12 cellular contexts compared by ENCODE assay signal in the genomic region with DNA sequence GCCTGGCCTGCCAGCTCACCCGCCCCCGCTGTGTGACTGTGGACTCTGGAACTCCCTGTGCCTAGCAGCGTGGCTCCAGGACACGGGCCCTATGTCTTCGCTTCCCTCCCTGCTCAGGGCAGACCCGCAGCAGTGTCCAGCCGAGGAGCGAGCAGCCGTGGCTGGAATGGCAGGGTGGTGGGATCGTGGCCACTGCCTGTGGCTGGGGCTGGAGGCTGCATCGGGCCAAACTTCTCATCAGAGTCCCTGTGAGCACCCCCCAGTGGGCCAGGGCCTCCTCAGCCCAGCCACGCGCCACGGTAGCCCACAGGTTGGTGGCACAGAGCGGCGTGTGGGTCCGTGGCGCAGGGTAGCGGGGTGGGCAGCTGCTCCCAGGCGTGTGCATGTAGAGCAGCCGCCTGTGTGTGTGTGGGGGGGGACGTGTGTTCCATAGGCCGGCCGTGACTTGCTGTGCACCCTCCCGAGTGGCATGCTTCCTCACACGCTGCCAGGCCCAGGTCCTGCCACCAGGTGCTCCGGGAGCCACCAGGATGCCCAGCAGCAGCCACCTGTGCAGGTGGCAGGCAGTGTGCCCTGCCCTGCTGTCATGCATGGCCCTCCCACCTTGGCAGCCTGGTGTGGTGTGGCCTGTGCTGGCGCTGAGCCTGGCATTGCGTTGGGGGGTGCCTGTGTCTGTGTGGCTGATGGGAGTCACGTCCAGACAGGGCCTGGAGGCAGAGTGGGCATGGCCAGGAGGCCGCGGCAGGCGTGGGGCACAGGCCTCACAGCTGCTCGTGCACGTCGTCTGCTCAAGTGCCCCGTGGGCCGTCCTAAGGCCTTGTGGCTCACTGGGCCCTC. TPM values are rescaled to one million over a fixed set of nuclear protein-coding genes. Genes with fewer than 3 reads are reported as not detected.
DNase-seq lines count a peak whose midpoint lies in the region; ATAC-seq and TF ChIP-seq lines count a peak whose summit lies in the region.
"Had no signal": no experiment of that assay in that cellular context is flagged by ENCODE, and none has a peak within 500 bp of the region (broad histone marks: within the 10 kb centered on the region; RNA-seq: fewer than 3 reads in every experiment).

No MANE protein-coding gene starts in this region.

- H2AFZ ChIP-seq in GM23338, result no peak overlapping the region

- TF ChIP-seq CTCF in GM23338 (conservative IDR thresholded peaks at IDR 0.05; ENCODE audit: low read depth in 2 of 2) (no peak), glutamatergic neuron (IDR thresholded peaks at IDR 0.05; ENCODE audit: partially characterized antibody, unreplicated experiment) (no peak)

- peaks cover 15% of the 10 kb centered on the region for H4K20me1 ChIP-seq in GM23338 (replicated peaks; ENCODE audit: insufficient read depth)

- H3K4me1 ChIP-seq in GM23338 (ENCODE audit: insufficient read depth) (peaks cover 23% of the 10 kb centered on the region), SJSA1 (replicated peaks) (peaks cover 80% of the 10 kb centered on the region)

- no peaks in the 10 kb centered on the region for H3K36me3 ChIP-seq in GM23338 (ENCODE audit: insufficient read depth)
- H3K36me3 ChIP-seq in SJSA1, result peaks cover 51% of the 10 kb centered on the region

- no peak overlapping the region for H3K4me2 ChIP-seq in GM23338

- no peak overlapping the region for H3K27ac ChIP-seq in GM23338 (ENCODE audit: low read depth)
- H3K27ac ChIP-seq in SJSA1, result peak overlapping the region; percentile 52; the same call in 1 of the 2 replicates

- peaks cover 23% of the 10 kb centered on the region for H3K27me3 Mint-ChIP-seq in GM23338 (ENCODE audit: insufficient read depth, low read depth, poor library complexity)
- H3K27me3 Mint-ChIP-seq in glutamatergic neuron (ENCODE audit: unreplicated experiment), result peaks cover 2% of the 10 kb centered on the region
- H3K27me3 Mint-ChIP-seq: activated CD8-positive, alpha-beta memory T cell treated with anti-CD3 and anti-CD28 coated beads, Interleukin-2, amount 10 ng/mL, durations not matched to agents 7 days and 5 days had no signal

- no peak overlapping the region for H3K4me3 ChIP-seq in GM23338
- no peak overlapping the region for H3K4me3 ChIP-seq in SJSA1

- ATAC-seq in GM23338 (no peak), GM19023 (IDR thresholded peaks at IDR 0.05; ENCODE audit: unreplicated experiment) (no peak)
- ATAC-seq: activated CD8-positive, alpha-beta memory T cell treated with anti-CD3 and anti-CD28 coated beads, Interleukin-2, amount 10 ng/mL, durations not matched to agents 7 days and 5 days had no signal

- peaks cover 75% of the 10 kb centered on the region for H3K79me2 ChIP-seq in GM23338 (replicated peaks; ENCODE audit: insufficient read depth)

- no peaks in the 10 kb centered on the region for H3K9me3 Mint-ChIP-seq in GM23338
- H3K9me3 Mint-ChIP-seq in glutamatergic neuron (ENCODE audit: unreplicated experiment), result peaks cover 7% of the 10 kb centered on the region

- H3K9me3 ChIP-seq in SJSA1 (replicated peaks), result no peaks in the 10 kb centered on the region
- H3K9me3 ChIP-seq: Caco-2 had no signal

- H3K4me1 Mint-ChIP-seq in GM23338 (peaks cover 33% of the 10 kb centered on the region), glutamatergic neuron (ENCODE audit: low read depth, unreplicated experiment) (peaks cover 18% of the 10 kb centered on the region)

- H3K9me2 ChIP-seq in GM23338 (ENCODE audit: insufficient read depth), result no peaks in the 10 kb centered on the region

- H3K27me3 ChIP-seq in GM23338 (ENCODE audit: insufficient read depth), result no peaks in the 10 kb centered on the region
- no peaks in the 10 kb centered on the region for H3K27me3 ChIP-seq in SJSA1 (replicated peaks)

- DNase-seq in GM23338 (ENCODE audit: low spot score), result no peak
- no peak for DNase-seq in SJSA1 (ENCODE audit: low read depth in 1 of 2, low spot score in 2 of 2)
- DNase-seq in glutamatergic neuron, result peak; percentile 19
- peak; percentile 21 for DNase-seq in retina
- DNase-seq in T-helper 2 cell, result no peak
- no peak for DNase-seq in NCI-H1417 (lab: John Stamatoyannopoulos, UW)
- DNase-seq in nucleus accumbens (lab: John Stamatoyannopoulos, UW), result no peak
- DNase-seq: activated CD8-positive, alpha-beta memory T cell treated with anti-CD3 and anti-CD28 coated beads, Interleukin-2, amount 10 ng/mL, durations not matched to agents 7 days and 5 days; Caco-2; GOT3 had no signal

- H3K4me3 Mint-ChIP-seq in GM23338, result no peak overlapping the region
- no peak overlapping the region for H3K4me3 Mint-ChIP-seq in glutamatergic neuron (ENCODE audit: unreplicated experiment)
- H3K4me3 Mint-ChIP-seq: activated CD8-positive, alpha-beta memory T cell treated with anti-CD3 and anti-CD28 coated beads, Interleukin-2, amount 10 ng/mL, durations not matched to agents 7 days and 5 days had no signal

- H3K36me3 Mint-ChIP-seq in GM23338 (ENCODE audit: low read depth), result peaks cover 3% of the 10 kb centered on the region; the same call in 1 of the 3 replicates
- no peaks in the 10 kb centered on the region for H3K36me3 Mint-ChIP-seq in glutamatergic neuron (ENCODE audit: unreplicated experiment)
- H3K36me3 Mint-ChIP-seq: activated CD8-positive, alpha-beta memory T cell treated with anti-CD3 and anti-CD28 coated beads, Interleukin-2, amount 10 ng/mL, durations not matched to agents 7 days and 5 days had no signal

- H3K27ac Mint-ChIP-seq in GM23338, result peak overlapping the region; percentile 92
- no peak overlapping the region for H3K27ac Mint-ChIP-seq in glutamatergic neuron (ENCODE audit: unreplicated experiment)
- H3K27ac Mint-ChIP-seq: activated CD8-positive, alpha-beta memory T cell treated with anti-CD3 and anti-CD28 coated beads, Interleukin-2, amount 10 ng/mL, durations not matched to agents 7 days and 5 days had no signal

- H3F3A ChIP-seq in GM23338 (replicated peaks; ENCODE audit: low read depth), result peaks cover 7% of the 10 kb centered on the region; the same call in 1 of the 2 replicates

TF ChIP-seq in GM23338, 12 proteins besides CTCF, POLR2A, EP300 and RAD21 (continues in another document):
- TF ChIP-seq EZH2 (IDR thresholded peaks at IDR 0.05; ENCODE audit: low read depth, unreplicated experiment) (no peak), CREB1 (CRISPR knock-in tag; IDR thresholded peaks at IDR 0.05; ENCODE audit: low read depth) (no peak), EZH2phosphoT487 (IDR thresholded peaks at IDR 0.05; ENCODE audit: unreplicated experiment) (no peak), ZNF114 (CRISPR knock-in tag; IDR thresholded peaks at IDR 0.05) (no peak), POLR2AphosphoS5 (IDR thresholded peaks at IDR 0.05; ENCODE audit: low read depth) (no peak), ZNF331 (CRISPR knock-in tag; IDR thresholded peaks at IDR 0.05; ENCODE audit: low read depth) (no peak), JUNB (IDR thresholded peaks at IDR 0.05; ENCODE audit: unreplicated experiment) (no peak), STAT1 (IDR thresholded peaks at IDR 0.05; ENCODE audit: unreplicated experiment) (no peak)
- TF ChIP-seq, protein P1, sequence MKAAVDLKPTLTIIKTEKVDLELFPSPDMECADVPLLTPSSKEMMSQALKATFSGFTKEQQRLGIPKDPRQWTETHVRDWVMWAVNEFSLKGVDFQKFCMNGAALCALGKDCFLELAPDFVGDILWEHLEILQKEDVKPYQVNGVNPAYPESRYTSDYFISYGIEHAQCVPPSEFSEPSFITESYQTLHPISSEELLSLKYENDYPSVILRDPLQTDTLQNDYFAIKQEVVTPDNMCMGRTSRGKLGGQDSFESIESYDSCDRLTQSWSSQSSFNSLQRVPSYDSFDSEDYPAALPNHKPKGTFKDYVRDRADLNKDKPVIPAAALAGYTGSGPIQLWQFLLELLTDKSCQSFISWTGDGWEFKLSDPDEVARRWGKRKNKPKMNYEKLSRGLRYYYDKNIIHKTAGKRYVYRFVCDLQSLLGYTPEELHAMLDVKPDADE (IDR thresholded peaks at IDR 0.05), result no peak
- TF ChIP-seq, protein P2, sequence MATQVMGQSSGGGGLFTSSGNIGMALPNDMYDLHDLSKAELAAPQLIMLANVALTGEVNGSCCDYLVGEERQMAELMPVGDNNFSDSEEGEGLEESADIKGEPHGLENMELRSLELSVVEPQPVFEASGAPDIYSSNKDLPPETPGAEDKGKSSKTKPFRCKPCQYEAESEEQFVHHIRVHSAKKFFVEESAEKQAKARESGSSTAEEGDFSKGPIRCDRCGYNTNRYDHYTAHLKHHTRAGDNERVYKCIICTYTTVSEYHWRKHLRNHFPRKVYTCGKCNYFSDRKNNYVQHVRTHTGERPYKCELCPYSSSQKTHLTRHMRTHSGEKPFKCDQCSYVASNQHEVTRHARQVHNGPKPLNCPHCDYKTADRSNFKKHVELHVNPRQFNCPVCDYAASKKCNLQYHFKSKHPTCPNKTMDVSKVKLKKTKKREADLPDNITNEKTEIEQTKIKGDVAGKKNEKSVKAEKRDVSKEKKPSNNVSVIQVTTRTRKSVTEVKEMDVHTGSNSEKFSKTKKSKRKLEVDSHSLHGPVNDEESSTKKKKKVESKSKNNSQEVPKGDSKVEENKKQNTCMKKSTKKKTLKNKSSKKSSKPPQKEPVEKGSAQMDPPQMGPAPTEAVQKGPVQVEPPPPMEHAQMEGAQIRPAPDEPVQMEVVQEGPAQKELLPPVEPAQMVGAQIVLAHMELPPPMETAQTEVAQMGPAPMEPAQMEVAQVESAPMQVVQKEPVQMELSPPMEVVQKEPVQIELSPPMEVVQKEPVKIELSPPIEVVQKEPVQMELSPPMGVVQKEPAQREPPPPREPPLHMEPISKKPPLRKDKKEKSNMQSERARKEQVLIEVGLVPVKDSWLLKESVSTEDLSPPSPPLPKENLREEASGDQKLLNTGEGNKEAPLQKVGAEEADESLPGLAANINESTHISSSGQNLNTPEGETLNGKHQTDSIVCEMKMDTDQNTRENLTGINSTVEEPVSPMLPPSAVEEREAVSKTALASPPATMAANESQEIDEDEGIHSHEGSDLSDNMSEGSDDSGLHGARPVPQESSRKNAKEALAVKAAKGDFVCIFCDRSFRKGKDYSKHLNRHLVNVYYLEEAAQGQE (IDR thresholded peaks at IDR 0.05; ENCODE audit: unreplicated experiment), result no peak

RNA-seq across cellular contexts. Expression of a gene that starts 8.4 kb away (rescaled TPM):
- total RNA-seq in GM23338 (2014; rRNA removed; shearing (Covaris generic)), result 113 and 126 TPM in 2 replicates
- polyA plus RNA-seq in GM23338 (2016; fragmentation: Nextera tagmentation; extraction: Ambion mirVana), result 59.6 and 62.3 TPM in 2 replicates
- 24.3 and 25.2 TPM in 2 replicates for total RNA-seq in SJSA1 (2014; rRNA removed; shearing (Covaris generic))
- total RNA-seq in glutamatergic neuron (ENCODE audit: unreplicated experiment), result 324 TPM

RNA-seq across cellular contexts. Expression of a gene that starts 47.8 kb away (rescaled TPM):
- total RNA-seq in GM23338 (2014; rRNA removed; shearing (Covaris generic)), result 0.73 and 1.6 TPM in 2 replicates
- 2.0 and 4.5 TPM in 2 replicates for polyA plus RNA-seq in GM23338 (2016; fragmentation: Nextera tagmentation; extraction: Ambion mirVana)
- total RNA-seq in SJSA1 (2014; rRNA removed; shearing (Covaris generic)), result 1.3 TPM in 1 of 2 replicates, not detected in the other
- 0.15 TPM for total RNA-seq in glutamatergic neuron (ENCODE audit: unreplicated experiment)
- total RNA-seq: pulmonary artery endothelial cell had no signal

Comparison
In these comparisons a context has a peak if more than half of its experiments do, and no peak if none do; other contexts are left out.
1. DNase-seq: peak in glutamatergic neuron (single experiment) and retina (single experiment); none in GM23338 (single experiment), SJSA1 (0 of 2), T-helper 2 cell (0 of 5), NCI-H1417 (0 of 3) and nucleus accumbens (0 of 56).